Comparison of ENCODE assay signal across 9 cellular contexts in genomic region chr12:52380271-52380694, GRCh38. TPM values are rescaled to one million over a fixed set of nuclear protein-coding genes. Genes with fewer than 3 reads are reported as not detected.
DNase-seq lines count a peak whose midpoint lies in the region; ATAC-seq, FAIRE-seq and TF ChIP-seq lines count a peak whose summit lies in the region.
"Had no signal": no experiment of that assay in that cellular context is flagged by ENCODE, and none has a peak within 500 bp of the region (broad histone marks: within the 10 kb centered on the region; RNA-seq: fewer than 3 reads in every experiment).

No MANE protein-coding gene starts in this region.

- H3K9me3 ChIP-seq in cardiac muscle cell (ENCODE audit: low read depth): no peaks in the 10 kb centered on the region

- no peaks in the 10 kb centered on the region for H3K36me3 Mint-ChIP-seq in natural killer cell
- no peaks in the 10 kb centered on the region for H3K36me3 Mint-ChIP-seq in natural killer cell treated with Interleukin-12 subunit alpha and Interleukin-12 subunit beta and Interleukin-15 and Interleukin-18, amount 100 ng/mL, for 72 hours
- H3K36me3 Mint-ChIP-seq: activated naive CD4-positive, alpha-beta T cell treated with anti-CD3 and anti-CD28 coated beads, Interleukin-2, amount 50 U/mL, for 72 hours had no signal

- no peak overlapping the region for H3K4me3 Mint-ChIP-seq in natural killer cell
- no peak overlapping the region for H3K4me3 Mint-ChIP-seq in natural killer cell treated with Interleukin-12 subunit alpha and Interleukin-12 subunit beta and Interleukin-15 and Interleukin-18, amount 100 ng/mL, for 72 hours

- no peak for FAIRE-seq in GM12891 (lab: Jason Lieb, UNC)

- H3K4me1 Mint-ChIP-seq in natural killer cell: peaks cover 8 to 9% of the 10 kb centered on the region in 2 donors
- peaks cover 6% of the 10 kb centered on the region in 2 donors for H3K4me1 Mint-ChIP-seq in natural killer cell treated with Interleukin-12 subunit alpha and Interleukin-12 subunit beta and Interleukin-15 and Interleukin-18, amount 100 ng/mL, for 72 hours (ENCODE audit: low read depth in 2 of 2)

- peaks cover 30 to 32% of the 10 kb centered on the region in 2 donors for H3K27me3 Mint-ChIP-seq in natural killer cell (ENCODE audit: low read depth in 2 of 2)
- peaks cover 0 to 19% of the 10 kb centered on the region in 2 donors for H3K27me3 Mint-ChIP-seq in natural killer cell treated with Interleukin-12 subunit alpha and Interleukin-12 subunit beta and Interleukin-15 and Interleukin-18, amount 100 ng/mL, for 72 hours

- H3K9me3 Mint-ChIP-seq in natural killer cell: no peaks in the 10 kb centered on the region
- H3K9me3 Mint-ChIP-seq in natural killer cell treated with Interleukin-12 subunit alpha and Interleukin-12 subunit beta and Interleukin-15 and Interleukin-18, amount 100 ng/mL, for 72 hours: no peaks in the 10 kb centered on the region
- H3K9me3 Mint-ChIP-seq: activated naive CD4-positive, alpha-beta T cell treated with anti-CD3 and anti-CD28 coated beads, Interleukin-2, amount 50 U/mL, for 72 hours had no signal

- ATAC-seq in natural killer cell (peak in 1 of 3 donors; percentile 18), HG02938 (IDR thresholded peaks at IDR 0.05; ENCODE audit: unreplicated experiment) (no peak)
- no peak for ATAC-seq in natural killer cell treated with Interleukin-12 subunit alpha and Interleukin-12 subunit beta and Interleukin-15 and Interleukin-18, amount 100 ng/mL, for 72 hours
- ATAC-seq: activated naive CD4-positive, alpha-beta T cell treated with anti-CD3 and anti-CD28 coated beads, Interleukin-2, amount 50 U/mL, for 72 hours had no signal

- no peak overlapping the region for H3K27ac ChIP-seq in cardiac muscle cell
- no peak overlapping the region for H3K27ac ChIP-seq in substantia nigra (ENCODE audit: low read depth, low read length, poor library complexity, severe bottlenecking)

- TF ChIP-seq POLR2A in GM12891 (IDR thresholded peaks at IDR 0.05; ENCODE audit: low read depth, low read length): no peak

- H3K36me3 ChIP-seq in cardiac muscle cell: no peaks in the 10 kb centered on the region

- no peak overlapping the region for H3K27ac Mint-ChIP-seq in natural killer cell
- no peak overlapping the region for H3K27ac Mint-ChIP-seq in natural killer cell treated with Interleukin-12 subunit alpha and Interleukin-12 subunit beta and Interleukin-15 and Interleukin-18, amount 100 ng/mL, for 72 hours
- H3K27ac Mint-ChIP-seq: activated naive CD4-positive, alpha-beta T cell treated with anti-CD3 and anti-CD28 coated beads, Interleukin-2, amount 50 U/mL, for 72 hours had no signal

- H3K27me3 ChIP-seq in cardiac muscle cell: peaks cover 39% of the 10 kb centered on the region

- TF ChIP-seq CTCF in natural killer cell (IDR thresholded peaks at IDR 0.05) (peak; percentile 25), cardiac muscle cell (IDR thresholded peaks at IDR 0.05; ENCODE audit: low read depth, low read length) (peak; percentile 75)

- intact Hi-C loops in natural killer cell (cut with micrococcal nuclease): no loop called here

- H3K4me1 ChIP-seq in cardiac muscle cell (ENCODE audit: low read depth): no peaks in the 10 kb centered on the region

- no peak overlapping the region for H3K4me3 ChIP-seq in cardiac muscle cell

- DNase-seq in natural killer cell: no peak
- DNase-seq in natural killer cell treated with Interleukin-12 subunit alpha and Interleukin-12 subunit beta and Interleukin-15 and Interleukin-18, amount 100 ng/mL, for 72 hours (ENCODE audit: low spot score): no peak
- DNase-seq in SW480 (ENCODE audit: low spot score): peak; percentile 38
- peak; percentile 48 to 52 for DNase-seq in cardiac muscle cell (ENCODE audit: low read depth in 1 of 2, low spot score in 1 of 2)
- DNase-seq in substantia nigra (lab: John Stamatoyannopoulos, UW): peak in 37 of 49 donors; percentile 3 to 66 (median 28)
- DNase-seq in GM12891 (ENCODE audit: insufficient read length, low spot score): no peak
- DNase-seq in activated naive CD4-positive, alpha-beta T cell treated with anti-CD3 and anti-CD28 coated beads, Interleukin-2, amount 50 U/mL, for 16 hours: no peak

TF ChIP-seq in GM12891, 5 proteins besides CTCF, POLR2A, EP300 and RAD21:
- TF ChIP-seq SPI1 (IDR thresholded peaks at IDR 0.05; ENCODE audit: low read depth, low read length): no peak
- TF ChIP-seq PAX5 (IDR thresholded peaks at IDR 0.05; ENCODE audit: insufficient read depth, low read length, severe bottlenecking): no peak
- TF ChIP-seq POLR2AphosphoS5 (IDR thresholded peaks at IDR 0.05; ENCODE audit: low read depth, low read length): no peak
- no peak for TF ChIP-seq POU2F2 (IDR thresholded peaks at IDR 0.05; ENCODE audit: low read depth, low read length)
- no peak for TF ChIP-seq TAF1 (IDR thresholded peaks at IDR 0.05; ENCODE audit: low read depth, low read length)
TF ChIP-seq in GM12891: peak in this region for 0.

RNA-seq across cellular contexts. Expression of gene KRT84, which starts 5.2 kb away (rescaled TPM):
- total RNA-seq in natural killer cell (not detected), cardiac muscle cell (not detected in 2 replicates)
- total RNA-seq in natural killer cell treated with Interleukin-12 subunit alpha and Interleukin-12 subunit beta and Interleukin-15 and Interleukin-18, amount 100 ng/mL, for 72 hours: not detected
- polyA plus RNA-seq in cardiac muscle cell: not detected in 2 replicates
- polyA plus RNA-seq in GM12891 (2012; ENCODE audit: low read depth, missing spikeins): not detected
- total RNA-seq: activated naive CD4-positive, alpha-beta T cell treated with anti-CD3 and anti-CD28 coated beads, Interleukin-2, amount 50 U/mL, for 72 hours had no signal

RNA-seq across cellular contexts. Expression of gene KRT85, which starts 13.0 kb away (rescaled TPM):
- total RNA-seq in natural killer cell (not detected), cardiac muscle cell (0.12 TPM in 1 of 2 replicates, not detected in the other)
- not detected for total RNA-seq in natural killer cell treated with Interleukin-12 subunit alpha and Interleukin-12 subunit beta and Interleukin-15 and Interleukin-18, amount 100 ng/mL, for 72 hours
- not detected in 2 replicates for polyA plus RNA-seq in cardiac muscle cell
- 0.08 TPM for polyA plus RNA-seq in GM12891 (2012; ENCODE audit: low read depth, missing spikeins)
- total RNA-seq: activated naive CD4-positive, alpha-beta T cell treated with anti-CD3 and anti-CD28 coated beads, Interleukin-2, amount 50 U/mL, for 72 hours had no signal

RNA-seq across cellular contexts. Expression of gene KRT82, which starts 25.9 kb away (rescaled TPM):
- not detected for total RNA-seq in natural killer cell
- total RNA-seq in natural killer cell treated with Interleukin-12 subunit alpha and Interleukin-12 subunit beta and Interleukin-15 and Interleukin-18, amount 100 ng/mL, for 72 hours: not detected
- not detected in 2 replicates for total RNA-seq in cardiac muscle cell
- not detected in 2 replicates for polyA plus RNA-seq in cardiac muscle cell
- polyA plus RNA-seq in GM12891 (2012; ENCODE audit: low read depth, missing spikeins): not detected
- total RNA-seq: activated naive CD4-positive, alpha-beta T cell treated with anti-CD3 and anti-CD28 coated beads, Interleukin-2, amount 50 U/mL, for 72 hours had no signal

RNA-seq across cellular contexts. Expression of gene KRT75, which starts 53.9 kb away (rescaled TPM):
- total RNA-seq in natural killer cell: not detected
- not detected for total RNA-seq in natural killer cell treated with Interleukin-12 subunit alpha and Interleukin-12 subunit beta and Interleukin-15 and Interleukin-18, amount 100 ng/mL, for 72 hours
- not detected in 2 replicates for total RNA-seq in cardiac muscle cell
- not detected in 2 replicates for polyA plus RNA-seq in cardiac muscle cell
- not detected for polyA plus RNA-seq in GM12891 (2012; ENCODE audit: low read depth, missing spikeins)
- total RNA-seq: activated naive CD4-positive, alpha-beta T cell treated with anti-CD3 and anti-CD28 coated beads, Interleukin-2, amount 50 U/mL, for 72 hours had no signal

RNA-seq across cellular contexts. Expression of gene KRT83, which starts 59.1 kb away (rescaled TPM):
- total RNA-seq in natural killer cell: not detected
- total RNA-seq in natural killer cell treated with Interleukin-12 subunit alpha and Interleukin-12 subunit beta and Interleukin-15 and Interleukin-18, amount 100 ng/mL, for 72 hours: not detected
- not detected in 2 replicates for total RNA-seq in cardiac muscle cell
- polyA plus RNA-seq in cardiac muscle cell: not detected in 2 replicates
- polyA plus RNA-seq in GM12891 (2012; ENCODE audit: low read depth, missing spikeins): not detected
- total RNA-seq: activated naive CD4-positive, alpha-beta T cell treated with anti-CD3 and anti-CD28 coated beads, Interleukin-2, amount 50 U/mL, for 72 hours had no signal

Comparison
In these comparisons a context has a peak if more than half of its experiments do, and no peak if none do; other contexts are left out.
1. DNase-seq: peak in SW480 (single experiment), cardiac muscle cell (2 of 2) and substantia nigra (37 of 49); none in natural killer cell (single experiment), natural killer cell treated with Interleukin-12 subunit alpha and Interleukin-12 subunit beta and Interleukin-15 and Interleukin-18, amount 100 ng/mL, for 72 hours (single experiment), GM12891 (single experiment) and activated naive CD4-positive, alpha-beta T cell treated with anti-CD3 and anti-CD28 coated beads, Interleukin-2, amount 50 U/mL, for 16 hours (single experiment).